ENCODE assay signal across 24 cellular contexts in genomic region chr6:22432060-22432459, GRCh38.
"Had no signal": no experiment of that assay in that cellular context is flagged by ENCODE, and none has a peak within 500 bp of the region (broad histone marks: within the 10 kb centered on the region; RNA-seq: fewer than 3 reads in every experiment).

No MANE protein-coding gene starts in this region.

- H3K27me3 ChIP-seq: MG63, Peyer's patch, SJSA1 had no signal

- H3K36me3 ChIP-seq: MG63, Peyer's patch, SJSA1 had no signal

- H3K9me3 ChIP-seq: MG63, Peyer's patch, SJSA1 had no signal

- H2AFZ ChIP-seq: PC-9 had no signal

- H3K4me1 ChIP-seq: Peyer's patch, SJSA1 had no signal

- H3K27ac ChIP-seq: PC-9, Peyer's patch, SJSA1, SK-N-MC had no signal

- H3K4me2 ChIP-seq: PC-9 had no signal

- H3K4me3 ChIP-seq: MG63, PC-9, Peyer's patch, SJSA1, SK-N-MC had no signal

- DNase-seq: IMR-90, Karpas-422, KG1, MG63, NCI-H1092, NCI-H1105 treated with DMSO at 0.1 percent for 48 hours, NCI-H1417 treated with DMSO at 0.1 percent for 48 hours, NCI-H146, NCI-H1694 treated with DMSO at 0.1 percent for 48 hours, NCI-H1930, NCI-H2081, NCI-H2107, NCI-H2227 treated with DMSO at 0.1 percent for 48 hours, NCI-H510A, NCI-H524 treated with DMSO at 0.1 percent for 48 hours, NCI-H69, NCI-H774, PC-9, Peyer's patch, SHP77 treated with DMSO at 0.1 percent for 48 hours had no signal

- ATAC-seq: HepG2, Right ventricle myocardium inferior had no signal
